24 cellular contexts compared by ENCODE assay signal in the genomic region with DNA sequence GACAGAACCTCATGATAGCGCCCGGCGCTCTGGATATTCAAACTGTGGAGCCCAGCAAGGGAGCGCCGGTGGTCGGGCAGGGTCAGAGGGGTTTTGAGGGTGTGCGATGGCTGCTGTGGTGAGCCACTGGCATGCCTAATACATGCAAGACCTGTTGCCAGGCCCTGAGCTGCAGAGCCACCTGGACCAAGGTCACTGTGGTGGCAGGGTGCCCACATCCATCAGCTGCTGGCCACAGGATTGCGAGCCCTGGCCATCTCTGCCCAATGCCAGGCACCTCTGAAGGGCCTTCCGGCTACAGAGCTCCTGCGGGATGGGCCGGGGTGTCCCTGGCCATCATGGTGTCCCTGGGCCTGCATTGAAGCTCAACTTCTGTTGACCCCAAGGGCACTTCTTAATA.
"Had no signal": no experiment of that assay in that cellular context is flagged by ENCODE, and none has a peak within 500 bp of the region (broad histone marks: within the 10 kb centered on the region; RNA-seq: fewer than 3 reads in every experiment).

No MANE protein-coding gene starts in this region.

- H3K27ac Mint-ChIP-seq: activated CD4-positive, alpha-beta T cell treated with anti-CD3 and anti-CD28 coated beads, Interleukin-2, amount 10 ng/mL, durations not matched to agents 24 days and 14 days; activated naive CD4-positive, alpha-beta T cell treated with anti-CD3 and anti-CD28 coated beads, Interleukin-2, amount 50 U/mL, for 72 hours; activated T-helper 17 cell treated with anti-CD3 and anti-CD28 coated beads, Interleukin-2, amount 50 U/mL, for 72 hours; stimulated activated naive B cell treated with anti-CD40 and anti-IgM and Interleukin-4, amounts not matched to agents 10 μg/mL and 1 μg/mL and 100 μg/mL, for 72 hours had no signal

- H3K36me3 Mint-ChIP-seq: activated naive CD4-positive, alpha-beta T cell treated with anti-CD3 and anti-CD28 coated beads, Interleukin-2, amount 50 U/mL, for 72 hours; naive thymus-derived CD8-positive, alpha-beta T cell; stimulated activated naive B cell treated with anti-CD40 and anti-IgM and Interleukin-4, amounts not matched to agents 10 μg/mL and 1 μg/mL and 100 μg/mL, for 72 hours had no signal

- ATAC-seq: activated CD4-positive, CD25-positive, alpha-beta regulatory T cell treated with anti-CD3 and anti-CD28 coated beads, Interleukin-2, amount 50 U/mL, for 24 hours; activated naive CD4-positive, alpha-beta T cell treated with anti-CD3 and anti-CD28 coated beads, Interleukin-2, amount 50 U/mL, for 72 hours; activated T-helper 17 cell treated with anti-CD3 and anti-CD28 coated beads, Interleukin-2, amount 50 U/mL, for 72 hours; gastroesophageal sphincter; left colon; naive thymus-derived CD8-positive, alpha-beta T cell; stimulated activated naive B cell treated with anti-CD40 and anti-IgM and Interleukin-4, amounts not matched to agents 10 μg/mL and 1 μg/mL and 100 μg/mL, for 72 hours had no signal

- H3K27me3 Mint-ChIP-seq: activated T-helper 17 cell treated with anti-CD3 and anti-CD28 coated beads, Interleukin-2, amount 50 U/mL, for 72 hours; naive thymus-derived CD8-positive, alpha-beta T cell; stimulated activated naive B cell treated with anti-CD40 and anti-IgM and Interleukin-4, amounts not matched to agents 10 μg/mL and 1 μg/mL and 100 μg/mL, for 72 hours had no signal

- H3K9me3 ChIP-seq: colonic mucosa, esophagus squamous epithelium, gastroesophageal sphincter, ovary, sigmoid colon, thoracic aorta, upper lobe of left lung had no signal

- H3K27me3 ChIP-seq: brain microvascular endothelial cell, colonic mucosa, esophagus squamous epithelium, gastroesophageal sphincter, ovary, sigmoid colon, upper lobe of left lung had no signal

- H3K36me3 ChIP-seq: brain microvascular endothelial cell, colonic mucosa, esophagus squamous epithelium, gastroesophageal sphincter, ovary, sigmoid colon, thoracic aorta, upper lobe of left lung had no signal

- DNase-seq: activated CD4-positive, alpha-beta T cell treated with anti-CD3 and anti-CD28 coated beads, Interleukin-2, amount 10 ng/mL, durations not matched to agents 24 days and 14 days; activated T-cell treated with anti-CD3 and anti-CD28 coated beads, Interleukin-2, amount 50 U/mL, for 1 hour; aorta; brain microvascular endothelial cell; central memory CD4-positive, alpha-beta T cell; colonic mucosa; esophagus squamous epithelium; head of caudate nucleus; islet precursor cell; left colon; naive thymus-derived CD8-positive, alpha-beta T cell; ovary; sigmoid colon; stimulated activated CD4-positive, alpha-beta T cell treated with anti-CD3 and anti-CD28 coated beads, Interleukin-2, amount 100 ng/mL, for 48 hours; stimulated activated CD8-positive, alpha-beta memory T cell treated with anti-CD3 and anti-CD28 coated beads, Interleukin-4, amount 100 ng/mL, for 48 hours; stimulated activated naive B cell treated with anti-CD40 and anti-IgM and Interleukin-4, amounts not matched to agents 10 μg/mL and 1 μg/mL and 100 μg/mL, for 72 hours; upper lobe of left lung had no signal

- H3K27ac ChIP-seq: brain microvascular endothelial cell, colonic mucosa, esophagus squamous epithelium, gastroesophageal sphincter, ovary, sigmoid colon, SK-N-MC, thoracic aorta, upper lobe of left lung, VCaP had no signal

- H3K4me3 ChIP-seq: colonic mucosa, esophagus squamous epithelium, gastroesophageal sphincter, ovary, sigmoid colon, SK-N-MC, thoracic aorta, upper lobe of left lung had no signal

- H3K4me1 ChIP-seq: colonic mucosa, gastroesophageal sphincter, sigmoid colon had no signal

- H3K9me3 Mint-ChIP-seq: activated CD4-positive, alpha-beta T cell treated with anti-CD3 and anti-CD28 coated beads, Interleukin-2, amount 10 ng/mL, durations not matched to agents 24 days and 14 days; activated naive CD4-positive, alpha-beta T cell treated with anti-CD3 and anti-CD28 coated beads, Interleukin-2, amount 50 U/mL, for 72 hours; activated T-helper 17 cell treated with anti-CD3 and anti-CD28 coated beads, Interleukin-2, amount 50 U/mL, for 72 hours; naive thymus-derived CD8-positive, alpha-beta T cell; stimulated activated naive B cell treated with anti-CD40 and anti-IgM and Interleukin-4, amounts not matched to agents 10 μg/mL and 1 μg/mL and 100 μg/mL, for 72 hours had no signal

- H3K4me3 Mint-ChIP-seq: activated CD4-positive, alpha-beta T cell treated with anti-CD3 and anti-CD28 coated beads, Interleukin-2, amount 10 ng/mL, durations not matched to agents 24 days and 14 days; activated T-helper 17 cell treated with anti-CD3 and anti-CD28 coated beads, Interleukin-2, amount 50 U/mL, for 72 hours; naive thymus-derived CD8-positive, alpha-beta T cell; stimulated activated naive B cell treated with anti-CD40 and anti-IgM and Interleukin-4, amounts not matched to agents 10 μg/mL and 1 μg/mL and 100 μg/mL, for 72 hours had no signal
